ENCODE assay signal across 17 cellular contexts in genomic region chr1:165070675-165071074, GRCh38.
"Had no signal": no experiment of that assay in that cellular context is flagged by ENCODE, and none has a peak within 500 bp of the region (broad histone marks: within the 10 kb centered on the region; RNA-seq: fewer than 3 reads in every experiment).

No MANE protein-coding gene starts in this region.

- H3K27ac Mint-ChIP-seq: endodermal cell; naive thymus-derived CD8-positive, alpha-beta T cell; stimulated activated naive B cell treated with anti-CD40 and anti-IgM and Interleukin-4, amounts not matched to agents 10 μg/mL and 1 μg/mL and 100 μg/mL, for 72 hours; stimulated activated naive CD8-positive, alpha-beta T cell treated with anti-CD3 and anti-CD28 coated beads, Interleukin-15, amount 100 ng/mL, for 72 hours; type B pancreatic cell had no signal

- H3K27me3 Mint-ChIP-seq: stimulated activated naive CD8-positive, alpha-beta T cell treated with anti-CD3 and anti-CD28 coated beads, Interleukin-15, amount 100 ng/mL, for 72 hours; type B pancreatic cell had no signal

- H3K27me3 ChIP-seq: colonic mucosa, foreskin keratinocyte, sigmoid colon had no signal

- H3K9me3 Mint-ChIP-seq: endodermal cell; naive thymus-derived CD8-positive, alpha-beta T cell; stimulated activated naive B cell treated with anti-CD40 and anti-IgM and Interleukin-4, amounts not matched to agents 10 μg/mL and 1 μg/mL and 100 μg/mL, for 72 hours; stimulated activated naive CD8-positive, alpha-beta T cell treated with anti-CD3 and anti-CD28 coated beads, Interleukin-15, amount 100 ng/mL, for 72 hours; type B pancreatic cell had no signal

- H3K4me1 Mint-ChIP-seq: naive thymus-derived CD8-positive, alpha-beta T cell; stimulated activated naive B cell treated with anti-CD40 and anti-IgM and Interleukin-4, amounts not matched to agents 10 μg/mL and 1 μg/mL and 100 μg/mL, for 72 hours; stimulated activated naive CD8-positive, alpha-beta T cell treated with anti-CD3 and anti-CD28 coated beads, Interleukin-15, amount 100 ng/mL, for 72 hours had no signal

- ATAC-seq: foreskin keratinocyte; naive thymus-derived CD8-positive, alpha-beta T cell; stimulated activated naive B cell treated with anti-CD40 and anti-IgM and Interleukin-4, amounts not matched to agents 10 μg/mL and 1 μg/mL and 100 μg/mL, for 72 hours; stimulated activated naive CD8-positive, alpha-beta T cell treated with anti-CD3 and anti-CD28 coated beads, Interleukin-15, amount 100 ng/mL, for 72 hours had no signal

- H3K36me3 ChIP-seq: colonic mucosa, sigmoid colon had no signal

- H3K4me1 ChIP-seq: colonic mucosa, foreskin keratinocyte had no signal

- DNase-seq: colonic mucosa; dermis blood vessel endothelial cell; effector CD4-positive, alpha-beta T cell; endodermal cell; erythroblast; foreskin keratinocyte; mammary epithelial cell; mucosa of descending colon; naive thymus-derived CD8-positive, alpha-beta T cell; posterior cingulate gyrus; sigmoid colon; stimulated activated CD4-positive, alpha-beta T cell treated with anti-CD3 and anti-CD28 coated beads, Interleukin-2, amount 100 ng/mL, for 24 hours; stimulated activated CD4-positive, alpha-beta T cell treated with anti-CD3 and anti-CD28 coated beads, Interleukin-4, amount 100 ng/mL, for 4 hours; stimulated activated naive B cell treated with anti-CD40 and anti-IgM and Interleukin-4, amounts not matched to agents 10 μg/mL and 1 μg/mL and 100 μg/mL, for 72 hours; stimulated activated naive CD8-positive, alpha-beta T cell treated with anti-CD3 and anti-CD28 coated beads, Interleukin-15, amount 100 ng/mL, for 72 hours had no signal

- H3K4me3 ChIP-seq: colonic mucosa, mucosa of descending colon, sigmoid colon, skin epidermis had no signal

- H3K4me3 Mint-ChIP-seq: endodermal cell; naive thymus-derived CD8-positive, alpha-beta T cell; stimulated activated naive B cell treated with anti-CD40 and anti-IgM and Interleukin-4, amounts not matched to agents 10 μg/mL and 1 μg/mL and 100 μg/mL, for 72 hours; stimulated activated naive CD8-positive, alpha-beta T cell treated with anti-CD3 and anti-CD28 coated beads, Interleukin-15, amount 100 ng/mL, for 72 hours; type B pancreatic cell had no signal

- H3K27ac ChIP-seq: colonic mucosa, foreskin keratinocyte, skin epidermis had no signal

- H3K9me3 ChIP-seq: colonic mucosa, mucosa of descending colon, sigmoid colon had no signal

- H3K36me3 Mint-ChIP-seq: naive thymus-derived CD8-positive, alpha-beta T cell; stimulated activated naive B cell treated with anti-CD40 and anti-IgM and Interleukin-4, amounts not matched to agents 10 μg/mL and 1 μg/mL and 100 μg/mL, for 72 hours; type B pancreatic cell had no signal
